In genomic region chr11:44400431-44400830, GRCh38 we compare ENCODE assay signal across 14 cellular contexts.
DNase-seq lines count a peak whose midpoint lies in the region; ATAC-seq and TF ChIP-seq lines count a peak whose summit lies in the region.
"Had no signal": no experiment of that assay in that cellular context is flagged by ENCODE, and none has a peak within 500 bp of the region (broad histone marks: within the 10 kb centered on the region; RNA-seq: fewer than 3 reads in every experiment).

No MANE protein-coding gene starts in this region.

- RAD21 ChIA-PET in HCT116 (lab: Charles Lee; ENCODE audit: low non-redundant PET in 1 of 2, low total read pairs in 2 of 2, uncharacterized antibody in 2 of 2, unreplicated experiment in 2 of 2) = no interaction called here

- TF ChIP-seq RAD21 in HCT116 (IDR thresholded peaks at IDR 0.05; ENCODE audit: low read depth) = no peak

- H3K9me3 ChIP-seq in A673 (ENCODE audit: low read depth, low read length, poor library complexity, severe bottlenecking) (no peaks in the 10 kb centered on the region), HCT116 (ENCODE audit: control insufficient read depth in 1 of 2, insufficient read depth in 1 of 2, low read depth in 1 of 2, low read length in 2 of 2) (no peaks in the 10 kb centered on the region), OCI-LY3 (ENCODE audit: insufficient read depth, low read length) (no peaks in the 10 kb centered on the region)

- POLR2A ChIA-PET in A673 (lab: Charles Lee; ENCODE audit: low non-redundant PET) (no interaction called here), HCT116 (lab: Charles Lee) (no interaction called here)

- H3K4me1 ChIP-seq in A673 (ENCODE audit: insufficient read depth, low read length, poor library complexity, severe bottlenecking) (no peaks in the 10 kb centered on the region), HCT116 (ENCODE audit: control insufficient read depth in 1 of 2, insufficient read depth in 2 of 2, low read length in 2 of 2) (no peaks in the 10 kb centered on the region), OCI-LY3 (ENCODE audit: low read length) (peaks cover 31% of the 10 kb centered on the region)

- H3K4me3 ChIP-seq in A673 (ENCODE audit: low read depth, low read length, poor library complexity, severe bottlenecking) = no peak overlapping the region
- no peak overlapping the region for H3K4me3 ChIP-seq in HCT116 (replicated peaks in 1 of 2; ENCODE audit: low read depth in 1 of 2, low read length in 2 of 2)
- H3K4me3 ChIP-seq in OCI-LY3 (ENCODE audit: low read length) = no peak overlapping the region
- H3K4me3 ChIP-seq: PC-9, SK-N-MC had no signal

- no peaks in the 10 kb centered on the region for H3K4me1 Mint-ChIP-seq in endothelial cell (ENCODE audit: unreplicated experiment)

- peaks cover 9% of the 10 kb centered on the region for H3K27me3 ChIP-seq in A673 (replicated peaks; ENCODE audit: insufficient read depth, low read depth, low read length, poor library complexity)
- peaks cover 4% of the 10 kb centered on the region; the same call in 1 of the 2 replicates for H3K27me3 ChIP-seq in HCT116 (ENCODE audit: insufficient read depth, low read length)
- peaks cover 14% of the 10 kb centered on the region; the same call in 1 of the 2 replicates for H3K27me3 ChIP-seq in OCI-LY3 (ENCODE audit: low read depth, low read length)

- H3K36me3 Mint-ChIP-seq in endothelial cell (ENCODE audit: low read depth, unreplicated experiment) = no peaks in the 10 kb centered on the region

- ATAC-seq in HCT116 = peak; percentile 77
- ATAC-seq in GM21367 (IDR thresholded peaks at IDR 0.05; ENCODE audit: unreplicated experiment) = no peak

- no peaks in the 10 kb centered on the region for H3K9me2 ChIP-seq in HCT116 (ENCODE audit: insufficient read depth)

- H3K9ac ChIP-seq in HCT116 (ENCODE audit: low read length) = no peak overlapping the region
- no peak overlapping the region for H3K9ac ChIP-seq in OCI-LY3 (ENCODE audit: low read length)

- intact Hi-C loops in A673 (cut with micrococcal nuclease; ENCODE audit: unreplicated experiment) = loop anchor here (5.0 kb wide), 1 partner anchor 37 kb away; no protein-coding TSS in a partner anchor
- intact Hi-C loops in HCT116 (cut with micrococcal nuclease) = no loop called here

- CTCF ChIA-PET in A673 (lab: Charles Lee) = no interaction called here
- CTCF ChIA-PET in HCT116 (lab: Charles Lee) = no interaction called here

- H3K9me3 Mint-ChIP-seq in endothelial cell (ENCODE audit: unreplicated experiment) = no peaks in the 10 kb centered on the region
- H3K9me3 Mint-ChIP-seq: T-helper 1 cell treated with Interleukin-12 subunit alpha and Interleukin-12 subunit beta and Interleukin-4 antibody, amounts not matched to agents 30 μg/mL and 1 μg/mL, for 36 hours had no signal

- H4K20me1 ChIP-seq in HCT116 (ENCODE audit: insufficient read depth) (no peaks in the 10 kb centered on the region), OCI-LY3 (ENCODE audit: insufficient read depth, low read length) (no peaks in the 10 kb centered on the region)

- H3K4me2 ChIP-seq in HCT116 (ENCODE audit: low read length) (peak overlapping the region; percentile 12; the same call in 1 of the 2 replicates), OCI-LY3 (ENCODE audit: low read length) (peak overlapping the region; percentile 26)
- H3K4me2 ChIP-seq: PC-9 had no signal

- H3K79me2 ChIP-seq in HCT116 (ENCODE audit: insufficient read depth, low read length) (no peaks in the 10 kb centered on the region), OCI-LY3 (ENCODE audit: low read length) (no peaks in the 10 kb centered on the region)

- H3K27ac ChIP-seq in A673 (ENCODE audit: low read depth, low read length, poor library complexity, severe bottlenecking) (no peak overlapping the region), HCT116 (ENCODE audit: low read depth, low read length) (no peak overlapping the region), OCI-LY3 (ENCODE audit: low read length) (no peak overlapping the region)
- H3K27ac ChIP-seq: C4-2B, PC-9, SK-N-MC had no signal

- H3K4me3 Mint-ChIP-seq in endothelial cell (ENCODE audit: unreplicated experiment) = no peak overlapping the region
- H3K4me3 Mint-ChIP-seq: T-helper 1 cell treated with Interleukin-12 subunit alpha and Interleukin-12 subunit beta and Interleukin-4 antibody, amounts not matched to agents 30 μg/mL and 1 μg/mL, for 36 hours had no signal

- peak; percentile 34 for DNase-seq in A673 (ENCODE audit: low spot score)
- DNase-seq in HCT116 (ENCODE audit: low read depth, low spot score) = no peak
- peak; percentile 3 for DNase-seq in iris pigment epithelial cell (ENCODE audit: low read depth)
- no peak for DNase-seq in endothelial cell (ENCODE audit: low spot score)
- no peak for DNase-seq in HUDEP-2 (lab: John Stamatoyannopoulos, UW; ENCODE audit: unreplicated experiment in 76 of 76)
- DNase-seq: COR-L47; NCI-H187 treated with DMSO at 0.1 percent for 48 hours; NK-92 treated with Interleukin-12 subunit alpha and Interleukin-12 subunit beta, amount 100 ng/mL, for 24 hours had no signal

- BruUV-seq in A673 (replicated peaks; lab: Mats Ljungman, UMichigan) = no TSS peak
- no TSS peak for BruUV-seq in HCT116 (replicated peaks; lab: Mats Ljungman, UMichigan)

- peaks cover 4% of the 10 kb centered on the region for H3K27me3 Mint-ChIP-seq in endothelial cell (ENCODE audit: unreplicated experiment)

- H3K36me3 ChIP-seq in A673 (ENCODE audit: insufficient read depth, low read length, poor library complexity, severe bottlenecking) (no peaks in the 10 kb centered on the region), HCT116 (ENCODE audit: control insufficient read depth in 1 of 2, insufficient read depth in 2 of 2, low read length in 2 of 2) (no peaks in the 10 kb centered on the region), OCI-LY3 (replicated peaks; ENCODE audit: low read depth, low read length) (no peaks in the 10 kb centered on the region)

- H2AFZ ChIP-seq in HCT116 (ENCODE audit: low read depth, low read length, poor library complexity, severe bottlenecking) (peak overlapping the region; percentile 88), OCI-LY3 (ENCODE audit: low read depth, low read length) (0 out of 2 replicates have a peak overlapping the region, but pooled peaks have one; percentile 37)
- H2AFZ ChIP-seq: PC-9 had no signal

- TF ChIP-seq CTCF in A673 (conservative IDR thresholded peaks at IDR 0.05; ENCODE audit: low read depth, low read length) (no peak), HCT116 (IDR thresholded peaks at IDR 0.05 in 2 of 3, conservative IDR thresholded peaks at IDR 0.05 in 1 of 3; ENCODE audit: borderline replicate concordance in 1 of 3, insufficient read depth in 1 of 3, low read depth in 2 of 3, low read length in 2 of 3) (no peak), OCI-LY3 (IDR thresholded peaks at IDR 0.05; ENCODE audit: low read depth, low read length) (no peak), endothelial cell (IDR thresholded peaks at IDR 0.05; ENCODE audit: unreplicated experiment) (no peak)

- TF ChIP-seq POLR2A in HCT116 (IDR thresholded peaks at IDR 0.05; ENCODE audit: borderline replicate concordance, extremely low read depth, insufficient read depth, insufficient read length) = no peak

- no peak overlapping the region for H3K27ac Mint-ChIP-seq in endothelial cell (ENCODE audit: unreplicated experiment)
- H3K27ac Mint-ChIP-seq: T-helper 1 cell treated with Interleukin-12 subunit alpha and Interleukin-12 subunit beta and Interleukin-4 antibody, amounts not matched to agents 30 μg/mL and 1 μg/mL, for 36 hours had no signal

TF ChIP-seq in HCT116, 20 proteins besides CTCF, POLR2A, EP300 and RAD21:
- no peak for TF ChIP-seq SRF (IDR thresholded peaks at IDR 0.05; ENCODE audit: low read depth)
- TF ChIP-seq EZH2 (IDR thresholded peaks at IDR 0.05) = no peak
- TF ChIP-seq EGR1 (IDR thresholded peaks at IDR 0.05; ENCODE audit: low read depth) = no peak
- TF ChIP-seq SIN3A (IDR thresholded peaks at IDR 0.05; ENCODE audit: low read depth) = no peak
- TF ChIP-seq FOSL1 (IDR thresholded peaks at IDR 0.05; ENCODE audit: low read depth) = no peak
- TF ChIP-seq, protein P1, sequence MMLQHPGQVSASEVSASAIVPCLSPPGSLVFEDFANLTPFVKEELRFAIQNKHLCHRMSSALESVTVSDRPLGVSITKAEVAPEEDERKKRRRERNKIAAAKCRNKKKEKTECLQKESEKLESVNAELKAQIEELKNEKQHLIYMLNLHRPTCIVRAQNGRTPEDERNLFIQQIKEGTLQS (IDR thresholded peaks at IDR 0.05) = no peak
- TF ChIP-seq TCF7L2 (IDR thresholded peaks at IDR 0.05; ENCODE audit: borderline replicate concordance, extremely low read depth, insufficient read depth, insufficient read length) = no peak
- no peak for TF ChIP-seq SP1 (IDR thresholded peaks at IDR 0.05; ENCODE audit: low read depth)
- no peak for TF ChIP-seq ZFX (IDR thresholded peaks at IDR 0.05)
- TF ChIP-seq MAX (IDR thresholded peaks at IDR 0.05) = no peak
- no peak for TF ChIP-seq CBX3 (IDR thresholded peaks at IDR 0.05; ENCODE audit: low read depth)
- TF ChIP-seq CEBPB (IDR thresholded peaks at IDR 0.05; ENCODE audit: low read depth) = no peak
- TF ChIP-seq, protein P2, sequence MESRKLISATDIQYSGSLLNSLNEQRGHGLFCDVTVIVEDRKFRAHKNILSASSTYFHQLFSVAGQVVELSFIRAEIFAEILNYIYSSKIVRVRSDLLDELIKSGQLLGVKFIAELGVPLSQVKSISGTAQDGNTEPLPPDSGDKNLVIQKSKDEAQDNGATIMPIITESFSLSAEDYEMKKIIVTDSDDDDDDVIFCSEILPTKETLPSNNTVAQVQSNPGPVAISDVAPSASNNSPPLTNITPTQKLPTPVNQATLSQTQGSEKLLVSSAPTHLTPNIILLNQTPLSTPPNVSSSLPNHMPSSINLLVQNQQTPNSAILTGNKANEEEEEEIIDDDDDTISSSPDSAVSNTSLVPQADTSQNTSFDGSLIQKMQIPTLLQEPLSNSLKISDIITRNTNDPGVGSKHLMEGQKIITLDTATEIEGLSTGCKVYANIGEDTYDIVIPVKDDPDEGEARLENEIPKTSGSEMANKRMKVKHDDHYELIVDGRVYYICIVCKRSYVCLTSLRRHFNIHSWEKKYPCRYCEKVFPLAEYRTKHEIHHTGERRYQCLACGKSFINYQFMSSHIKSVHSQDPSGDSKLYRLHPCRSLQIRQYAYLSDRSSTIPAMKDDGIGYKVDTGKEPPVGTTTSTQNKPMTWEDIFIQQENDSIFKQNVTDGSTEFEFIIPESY (IDR thresholded peaks at IDR 0.05; ENCODE audit: extremely low read depth, insufficient replicate concordance, low read length) = no peak
- TF ChIP-seq ELF1 (IDR thresholded peaks at IDR 0.05; ENCODE audit: borderline replicate concordance, low read depth) = no peak
- TF ChIP-seq ZNF274 (IDR thresholded peaks at IDR 0.05; ENCODE audit: low read depth, low read length) = no peak
- no peak for TF ChIP-seq YY1 (IDR thresholded peaks at IDR 0.05; ENCODE audit: extremely low read depth, insufficient replicate concordance, low read depth, low read length)
- TF ChIP-seq POLR2AphosphoS5 (IDR thresholded peaks at IDR 0.05; ENCODE audit: low read depth, low read length) = no peak
- no peak for TF ChIP-seq JUND (IDR thresholded peaks at IDR 0.05)
TF ChIP-seq in HCT116: peak in this region for 0.

Comparison
In these comparisons a context has a peak if more than half of its experiments do, and no peak if none do; other contexts are left out.
1. DNase-seq: peak in A673 (single experiment) and iris pigment epithelial cell (single experiment); none in HCT116 (single experiment), endothelial cell (single experiment) and HUDEP-2 (0 of 76).